1 cellular context compared by ENCODE assay signal in genomic region chr20:45016089-45016641, GRCh38.
TF ChIP-seq lines count a peak whose summit lies in the region.

No MANE protein-coding gene starts in this region.

TF ChIP-seq in IMR-90, 13 proteins besides CTCF, POLR2A, EP300 and RAD21:
- TF ChIP-seq MAFK (IDR thresholded peaks at IDR 0.05; ENCODE audit: low read depth, low read length): no peak
- no peak for TF ChIP-seq CEBPB (IDR thresholded peaks at IDR 0.05; ENCODE audit: low read depth, low read length)
- TF ChIP-seq NFE2L2 (IDR thresholded peaks at IDR 0.05; ENCODE audit: low read depth, low read length): no peak
- TF ChIP-seq SMC3 (IDR thresholded peaks at IDR 0.05; ENCODE audit: low read depth, low read length): no peak
- TF ChIP-seq, protein P1, sequence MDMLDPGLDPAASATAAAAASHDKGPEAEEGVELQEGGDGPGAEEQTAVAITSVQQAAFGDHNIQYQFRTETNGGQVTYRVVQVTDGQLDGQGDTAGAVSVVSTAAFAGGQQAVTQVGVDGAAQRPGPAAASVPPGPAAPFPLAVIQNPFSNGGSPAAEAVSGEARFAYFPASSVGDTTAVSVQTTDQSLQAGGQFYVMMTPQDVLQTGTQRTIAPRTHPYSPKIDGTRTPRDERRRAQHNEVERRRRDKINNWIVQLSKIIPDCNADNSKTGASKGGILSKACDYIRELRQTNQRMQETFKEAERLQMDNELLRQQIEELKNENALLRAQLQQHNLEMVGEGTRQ (IDR thresholded peaks at IDR 0.05; ENCODE audit: low read depth, low read length): no peak
- TF ChIP-seq BHLHE40 (IDR thresholded peaks at IDR 0.05; ENCODE audit: low read depth, low read length): no peak
- no peak for TF ChIP-seq FOS (IDR thresholded peaks at IDR 0.05; ENCODE audit: low read depth, low read length)
- no peak for TF ChIP-seq MXI1 (IDR thresholded peaks at IDR 0.05; ENCODE audit: borderline replicate concordance, low read depth, low read length)
